In genomic region chr17:3944485-3945388, GRCh38 we compare ENCODE assay signal across 9 cellular contexts. TPM values are rescaled to one million over a fixed set of nuclear protein-coding genes. Genes with fewer than 3 reads are reported as not detected.
DNase-seq lines count a peak whose midpoint lies in the region; ATAC-seq and TF ChIP-seq lines count a peak whose summit lies in the region.
"Had no signal": no experiment of that assay in that cellular context is flagged by ENCODE, and none has a peak within 500 bp of the region (broad histone marks: within the 10 kb centered on the region; RNA-seq: fewer than 3 reads in every experiment).

No MANE protein-coding gene starts in this region.

- H3K27me3 Mint-ChIP-seq in T-helper 2 cell treated with Interferon-gamma antibody and Interleukin-4, amounts not matched to agents 5 μg/mL and 100 μg/mL, for 36 hours (ENCODE audit: low read depth), result no peaks in the 10 kb centered on the region
- H3K27me3 Mint-ChIP-seq in activated CD4-positive, alpha-beta memory T cell treated with anti-CD3 and anti-CD28 coated beads for 36 hours, result no peaks in the 10 kb centered on the region
- H3K27me3 Mint-ChIP-seq in natural killer cell (ENCODE audit: low read depth in 2 of 2), result no peaks in the 10 kb centered on the region

- peak overlapping the region in 3 of 4 donors; percentile 14 to 70 (median 65) for H3K27ac ChIP-seq in esophagus squamous epithelium
- H3K27ac ChIP-seq in uterus, result peak overlapping the region in 1 of 2 donors; percentile 39
- H3K27ac ChIP-seq: VCaP had no signal

- WGBS in esophagus squamous epithelium, 2 donors, result 50% methylated on average over 1 of the region's 68 CpGs; no CpG with 5 or more reads in 1 of the 2 donors

- intact Hi-C loops in activated CD4-positive, alpha-beta memory T cell treated with anti-CD3 and anti-CD28 coated beads for 36 hours (cut with micrococcal nuclease), result no loop called here
- intact Hi-C loops in esophagus squamous epithelium (cut with DNase I), result no loop called here
- intact Hi-C loops in natural killer cell (cut with micrococcal nuclease), result no loop called here
- intact Hi-C loops in uterus (cut with DNase I; ENCODE audit: low total_unique reads), result no loop called here

- ATAC-seq in natural killer cell (peak; percentile 75 to 97 (median 90)), HG03457 (IDR thresholded peaks at IDR 0.05; ENCODE audit: unreplicated experiment) (no peak), GM18873 (IDR thresholded peaks at IDR 0.05; ENCODE audit: low FRiP score, unreplicated experiment) (no peak)

- DNase-seq in T-helper 2 cell, result peak in 3 of 5 experiments; percentile 33 to 51 (median 42)
- no peak for DNase-seq in T-helper 2 cell treated with Interferon-gamma antibody and Interleukin-4, amounts not matched to agents 5 μg/mL and 100 μg/mL, for 36 hours (ENCODE audit: low spot score)
- peak; percentile 52 for DNase-seq in activated CD4-positive, alpha-beta memory T cell treated with anti-CD3 and anti-CD28 coated beads for 36 hours
- DNase-seq in esophagus squamous epithelium (lab: John Stamatoyannopoulos, UW), result no peak
- DNase-seq in natural killer cell, result peak; percentile 42
- DNase-seq in uterus, result peak; percentile 51 to 72

- no peaks in the 10 kb centered on the region for H3K4me1 Mint-ChIP-seq in T-helper 2 cell treated with Interferon-gamma antibody and Interleukin-4, amounts not matched to agents 5 μg/mL and 100 μg/mL, for 36 hours (ENCODE audit: low read depth)
- no peaks in the 10 kb centered on the region for H3K4me1 Mint-ChIP-seq in activated CD4-positive, alpha-beta memory T cell treated with anti-CD3 and anti-CD28 coated beads for 36 hours (ENCODE audit: low read depth)
- peaks cover 4 to 20% of the 10 kb centered on the region in 2 donors for H3K4me1 Mint-ChIP-seq in natural killer cell

- TF ChIP-seq POLR2A in esophagus squamous epithelium (IDR thresholded peaks at IDR 0.05) (no peak), uterus (IDR thresholded peaks at IDR 0.05) (no peak)

- H3K9me3 Mint-ChIP-seq in T-helper 2 cell treated with Interferon-gamma antibody and Interleukin-4, amounts not matched to agents 5 μg/mL and 100 μg/mL, for 36 hours, result no peaks in the 10 kb centered on the region
- H3K9me3 Mint-ChIP-seq in activated CD4-positive, alpha-beta memory T cell treated with anti-CD3 and anti-CD28 coated beads for 36 hours, result no peaks in the 10 kb centered on the region
- no peaks in the 10 kb centered on the region for H3K9me3 Mint-ChIP-seq in natural killer cell

- H3K27ac Mint-ChIP-seq in T-helper 2 cell treated with Interferon-gamma antibody and Interleukin-4, amounts not matched to agents 5 μg/mL and 100 μg/mL, for 36 hours, result no peak overlapping the region
- H3K27ac Mint-ChIP-seq in activated CD4-positive, alpha-beta memory T cell treated with anti-CD3 and anti-CD28 coated beads for 36 hours, result no peak overlapping the region
- H3K27ac Mint-ChIP-seq in natural killer cell, result peak overlapping the region in 1 of 2 donors; percentile 77

- peaks cover 53% of the 10 kb centered on the region for H3K36me3 Mint-ChIP-seq in T-helper 2 cell treated with Interferon-gamma antibody and Interleukin-4, amounts not matched to agents 5 μg/mL and 100 μg/mL, for 36 hours (ENCODE audit: low read depth)
- peaks cover 36% of the 10 kb centered on the region for H3K36me3 Mint-ChIP-seq in activated CD4-positive, alpha-beta memory T cell treated with anti-CD3 and anti-CD28 coated beads for 36 hours
- H3K36me3 Mint-ChIP-seq in natural killer cell, result no peaks in the 10 kb centered on the region

- peaks cover 0 to 33% (median 0%) of the 10 kb centered on the region in 3 donors for H3K36me3 ChIP-seq in esophagus squamous epithelium
- no peaks in the 10 kb centered on the region for H3K36me3 ChIP-seq in uterus

- H3K9me3 ChIP-seq in esophagus squamous epithelium (no peaks in the 10 kb centered on the region), uterus (no peaks in the 10 kb centered on the region)

- POLR2A ChIA-PET in activated CD4-positive, alpha-beta memory T cell treated with anti-CD3 and anti-CD28 coated beads for 36 hours (lab: Charles Lee), result no interaction called here

- peaks cover 0 to 19% (median 4%) of the 10 kb centered on the region in 3 donors for H3K4me1 ChIP-seq in esophagus squamous epithelium
- H3K4me1 ChIP-seq in uterus, result no peaks in the 10 kb centered on the region

- H3K4me3 ChIP-seq in esophagus squamous epithelium (peak overlapping the region in 3 of 4 donors; percentile 24 to 56 (median 40)), uterus (peak overlapping the region in 1 of 2 donors; percentile 39)

- CTCF ChIA-PET in activated CD4-positive, alpha-beta memory T cell treated with anti-CD3 and anti-CD28 coated beads for 36 hours (lab: Charles Lee), result no interaction called here

- TF ChIP-seq CTCF in esophagus squamous epithelium (IDR thresholded peaks at IDR 0.05) (no peak), natural killer cell (IDR thresholded peaks at IDR 0.05) (no peak), uterus (IDR thresholded peaks at IDR 0.05) (no peak)

- H3K4me3 Mint-ChIP-seq in T-helper 2 cell treated with Interferon-gamma antibody and Interleukin-4, amounts not matched to agents 5 μg/mL and 100 μg/mL, for 36 hours, result no peak overlapping the region
- no peak overlapping the region for H3K4me3 Mint-ChIP-seq in activated CD4-positive, alpha-beta memory T cell treated with anti-CD3 and anti-CD28 coated beads for 36 hours
- H3K4me3 Mint-ChIP-seq in natural killer cell, result no peak overlapping the region

- H3K27me3 ChIP-seq in esophagus squamous epithelium, result no peaks in the 10 kb centered on the region
- no peaks in the 10 kb centered on the region for H3K27me3 ChIP-seq in uterus

RNA-seq across cellular contexts. Expression of gene ATP2A3, which starts 19.5 kb away (rescaled TPM):
- 100 to 1,000 TPM; 107 to 108 TPM for total RNA-seq in activated CD4-positive, alpha-beta memory T cell treated with anti-CD3 and anti-CD28 coated beads for 36 hours
- total RNA-seq in esophagus squamous epithelium (1 to 10 TPM; 2.7 to 9.9 (median 5.3) TPM), natural killer cell (100 to 1,000 TPM; 326 to 397 (median 377) TPM), uterus (10 to 100 TPM in 3 of 4 donors, 1 to 10 TPM in 1; 5.7 to 33.6 (median 17.5) TPM)

RNA-seq across cellular contexts. Expression of gene P2RX1, which starts 28.5 kb away (rescaled TPM):
- total RNA-seq in activated CD4-positive, alpha-beta memory T cell treated with anti-CD3 and anti-CD28 coated beads for 36 hours, result under 1 TPM; 0.43 to 0.44 TPM
- total RNA-seq in esophagus squamous epithelium (10 to 100 TPM in 1 of 4 donors, 1 to 10 TPM in 3; 1.2 to 13.0 (median 2.1) TPM), natural killer cell (10 to 100 TPM in 2 of 3 donors, 1 to 10 TPM in 1; 2.3 to 15.3 (median 13.4) TPM), uterus (10 to 100 TPM in 2 of 4 donors, 1 to 10 TPM in 2; 1.2 to 18.8 (median 9.9) TPM)

RNA-seq across cellular contexts. Expression of gene CAMKK1, which starts 51.9 kb away (rescaled TPM):
- 1 to 10 TPM; 3.3 to 3.9 TPM for total RNA-seq in activated CD4-positive, alpha-beta memory T cell treated with anti-CD3 and anti-CD28 coated beads for 36 hours
- 1 to 10 TPM; 3.3 to 9.5 (median 3.8) TPM for total RNA-seq in esophagus squamous epithelium
- 1 to 10 TPM; 3.2 to 4.3 (median 3.9) TPM for total RNA-seq in natural killer cell
- 10 to 100 TPM in 1 of 4 donors, 1 to 10 TPM in 3; 2.6 to 37.6 (median 6.4) TPM for total RNA-seq in uterus

Comparison
In these comparisons a context has a peak if more than half of its experiments do, and no peak if none do; other contexts are left out.
1. DNase-seq: peak in T-helper 2 cell (3 of 5), activated CD4-positive, alpha-beta memory T cell treated with anti-CD3 and anti-CD28 coated beads for 36 hours (single experiment), natural killer cell (single experiment) and uterus (2 of 2); none in T-helper 2 cell treated with Interferon-gamma antibody and Interleukin-4, amounts not matched to agents 5 μg/mL and 100 μg/mL, for 36 hours (single experiment) and esophagus squamous epithelium (single experiment).
2. ATAC-seq: peak in natural killer cell (3 of 3); none in HG03457 (single experiment) and GM18873 (single experiment).